ENCODE assay signal across 30 cellular contexts in genomic region chr13:84130739-84131138, GRCh38.
"Had no signal": no experiment of that assay in that cellular context is flagged by ENCODE, and none has a peak within 500 bp of the region (broad histone marks: within the 10 kb centered on the region; RNA-seq: fewer than 3 reads in every experiment).

No MANE protein-coding gene starts in this region.

- H3K4me3 ChIP-seq: ascending aorta, coronary artery, dorsolateral prefrontal cortex, heart right ventricle, pancreas, prostate gland, skin epidermis, testis had no signal

- H3K4me1 ChIP-seq: ascending aorta, heart right ventricle, pancreas, prostate gland, testis had no signal

- H3K27me3 ChIP-seq: ascending aorta, dorsolateral prefrontal cortex, heart right ventricle, pancreas, testis had no signal

- H3K27ac ChIP-seq: ascending aorta, coronary artery, dorsolateral prefrontal cortex, heart right ventricle, pancreas, prostate gland, skin epidermis, testis, WERI-Rb-1 had no signal

- ATAC-seq: esophagus mucosa; heart right ventricle; pancreas; sciatic nerve; stimulated activated naive CD8-positive, alpha-beta T cell treated with anti-CD3 and anti-CD28 coated beads, Interleukin-15, Interleukin-2, amounts not matched to agents 100 U/mL and 50 U/mL, for 24 hours had no signal

- H3K9me3 ChIP-seq: ascending aorta, heart right ventricle, pancreas, prostate gland, testis had no signal

- H3K36me3 ChIP-seq: ascending aorta, heart right ventricle, pancreas, prostate gland, WERI-Rb-1 had no signal

- DNase-seq: activated CD4-positive, alpha-beta memory T cell treated with anti-CD3 and anti-CD28 coated beads for 36 hours; activated CD4-positive, alpha-beta T cell treated with anti-CD3 and anti-CD28 coated beads, Interleukin-2, amount 10 ng/mL, durations not matched to agents 24 days and 14 days; activated CD4-positive, CD25-positive, alpha-beta regulatory T cell treated with anti-CD3 and anti-CD28 coated beads, Interleukin-2, amount 50 U/mL, for 72 hours; activated CD8-positive, alpha-beta memory T cell treated with anti-CD3 and anti-CD28 coated beads, Interleukin-2, amount 50 U/mL, for 4 hours; activated gamma-delta T cell; activated naive CD4-positive, alpha-beta T cell treated with anti-CD3 and anti-CD28 coated beads, Interleukin-2, amount 10 ng/mL, durations not matched to agents 7 days and 5 days; activated naive CD8-positive, alpha-beta T cell treated with anti-CD3 and anti-CD28 coated beads, Interleukin-2, amount 10 ng/mL, durations not matched to agents 7 days and 5 days; activated T-cell treated with anti-CD3 and anti-CD28 coated beads, Interleukin-2, amount 50 U/mL, for 1 hour; dorsolateral prefrontal cortex; effector memory CD4-positive, alpha-beta T cell; foreskin fibroblast; heart right ventricle; naive B cell; nephron progenitor cell; nucleus accumbens; pancreas; retina; stimulated activated CD4-positive, alpha-beta T cell treated with anti-CD3 and anti-CD28 coated beads, Interleukin-12 subunit alpha, Interleukin-12 subunit beta, amount 100 ng/mL, for 4 hours; stimulated activated CD4-positive, alpha-beta T cell treated with anti-CD3 and anti-CD28 coated beads, Interleukin-4, amount 100 ng/mL, for 1 hour; stimulated activated naive CD8-positive, alpha-beta T cell treated with anti-CD3 and anti-CD28 coated beads, Interleukin-15, Interleukin-2, amounts not matched to agents 100 U/mL and 50 U/mL, for 24 hours; T1000; testis; trophoblast cell; WERI-Rb-1 had no signal
